In genomic region chrX:78960888-78961287, GRCh38 we compare ENCODE assay signal across 23 cellular contexts. TPM values are rescaled to one million over a fixed set of nuclear protein-coding genes. Genes with fewer than 3 reads are reported as not detected.
A peak's percentile ranks its signal among the peaks of the same experiment; 100 is the strongest.
DNase-seq lines count a peak whose midpoint lies in the region; ATAC-seq, FAIRE-seq and TF ChIP-seq lines count a peak whose summit lies in the region.
"Had no signal": no experiment of that assay in that cellular context is flagged by ENCODE, and none has a peak within 500 bp of the region (broad histone marks: within the 10 kb centered on the region; RNA-seq: fewer than 3 reads in every experiment).

No MANE protein-coding gene starts in this region.

- no peak for ATAC-seq in CD4-positive, alpha-beta T cell (ENCODE audit: poor library complexity)
- ATAC-seq in T-helper 17 cell (no peak), memory B cell (ENCODE audit: low read depth) (no peak)
- no peak for ATAC-seq in effector memory CD8-positive, alpha-beta T cell (replicated peaks)
- ATAC-seq: HCT116, K562 had no signal

- WGBS in thyroid gland, 2 donors, result 87 to 92% methylated on average over 6 to 8 of the region's 8 CpGs

- no peak overlapping the region for H3K4me3 ChIP-seq in thyroid gland (replicated peaks in 1 of 3)
- H3K4me3 ChIP-seq: BLaER1 treated with 17β-estradiol and CSF1 and Interleukin-3, amounts not matched to agents 10 nM and 100 nM; K562 had no signal

- POLR2A ChIA-PET in CD4-positive, alpha-beta T cell (lab: Charles Lee), result interaction anchor here (0.6 kb wide), 1 partner anchor 405 kb away, joined by 3 read pairs; no protein-coding TSS in a partner anchor

- H3K27me3 Mint-ChIP-seq in CD4-positive, alpha-beta T cell, result no peaks in the 10 kb centered on the region
- no peaks in the 10 kb centered on the region for H3K27me3 Mint-ChIP-seq in T-helper 17 cell
- H3K27me3 Mint-ChIP-seq in memory B cell, result no peaks in the 10 kb centered on the region
- no peaks in the 10 kb centered on the region for H3K27me3 Mint-ChIP-seq in effector memory CD8-positive, alpha-beta T cell
- H3K27me3 Mint-ChIP-seq: B cell had no signal

- peaks cover 0 to 3% of the 10 kb centered on the region in 2 donors for H3K4me1 ChIP-seq in thyroid gland

- DNase-seq in CD4-positive, alpha-beta T cell, result no peak
- no peak for DNase-seq in GM12892 (ENCODE audit: insufficient read length)
- DNase-seq in T-helper 17 cell, result no peak
- DNase-seq in memory B cell (ENCODE audit: low spot score in 2 of 2), result no peak
- no peak for DNase-seq in thyroid gland
- DNase-seq in effector memory CD8-positive, alpha-beta T cell, result no peak
- DNase-seq: CD8-positive, alpha-beta memory T cell; COR-L47; DMS 273 treated with DMSO at 0.1 percent for 48 hours; DMS53; DND-41; EL; GOT3; H7; HFFc6; IMR-90 had no signal

- peaks cover 8% of the 10 kb centered on the region for H3K9me3 Mint-ChIP-seq in CD4-positive, alpha-beta T cell
- no peaks in the 10 kb centered on the region for H3K9me3 Mint-ChIP-seq in memory B cell
- H3K9me3 Mint-ChIP-seq in effector memory CD8-positive, alpha-beta T cell, result no peaks in the 10 kb centered on the region

- no peak overlapping the region for H3K27ac ChIP-seq in CD4-positive, alpha-beta T cell (ENCODE audit: low read depth, low read length)
- no peak overlapping the region for H3K27ac ChIP-seq in thyroid gland
- H3K27ac ChIP-seq: BLaER1 treated with 17β-estradiol and CSF1 and Interleukin-3, amounts not matched to agents 10 nM and 100 nM had no signal

- intact Hi-C loops in CD4-positive, alpha-beta T cell (cut with DNase I, micrococcal nuclease), result no loop called here
- intact Hi-C loops in thyroid gland (cut with DNase I), result no loop called here

- H3K4me3 Mint-ChIP-seq in CD4-positive, alpha-beta T cell, result no peak overlapping the region
- H3K4me3 Mint-ChIP-seq in T-helper 17 cell (peak overlapping the region; percentile 43), memory B cell (no peak overlapping the region)
- H3K4me3 Mint-ChIP-seq in effector memory CD8-positive, alpha-beta T cell, result no peak overlapping the region
- H3K4me3 Mint-ChIP-seq: B cell; CD8-positive, alpha-beta memory T cell; HFFc6 had no signal

- H3K4me1 Mint-ChIP-seq in CD4-positive, alpha-beta T cell (ENCODE audit: low read depth), result peaks cover 81% of the 10 kb centered on the region
- H3K4me1 Mint-ChIP-seq in T-helper 17 cell, result peaks cover 32% of the 10 kb centered on the region
- peaks cover 40% of the 10 kb centered on the region for H3K4me1 Mint-ChIP-seq in memory B cell
- H3K4me1 Mint-ChIP-seq in effector memory CD8-positive, alpha-beta T cell (ENCODE audit: low read depth in 2 of 2), result peaks cover 32 to 58% of the 10 kb centered on the region in 2 donors

- peak overlapping the region; percentile 63 for H3K27ac Mint-ChIP-seq in CD4-positive, alpha-beta T cell
- peak overlapping the region; percentile 86 for H3K27ac Mint-ChIP-seq in T-helper 17 cell
- H3K27ac Mint-ChIP-seq in memory B cell, result peak overlapping the region; percentile 38
- no peak overlapping the region for H3K27ac Mint-ChIP-seq in effector memory CD8-positive, alpha-beta T cell
- H3K27ac Mint-ChIP-seq: HFFc6 had no signal

- TF ChIP-seq POLR2A in GM12892 (IDR thresholded peaks at IDR 0.05; ENCODE audit: low read depth, low read length), result peak; percentile 33; the same call in 1 of the 2 replicates
- no peak for TF ChIP-seq POLR2A in thyroid gland (IDR thresholded peaks at IDR 0.05)

- H3K36me3 ChIP-seq in thyroid gland, result no peaks in the 10 kb centered on the region
- H3K36me3 ChIP-seq: BLaER1 treated with 17β-estradiol and CSF1 and Interleukin-3, amounts not matched to agents 10 nM and 100 nM had no signal

- no peak for TF ChIP-seq CTCF in CD4-positive, alpha-beta T cell (IDR thresholded peaks at IDR 0.05)
- TF ChIP-seq CTCF in thyroid gland (IDR thresholded peaks at IDR 0.05), result no peak

- no peak for FAIRE-seq in GM12892 (lab: Jason Lieb, UNC)
- FAIRE-seq: HTR-8/SVneo, K562 had no signal

- H3K36me3 Mint-ChIP-seq in CD4-positive, alpha-beta T cell (ENCODE audit: low read depth), result peaks cover 90% of the 10 kb centered on the region
- H3K36me3 Mint-ChIP-seq in T-helper 17 cell (ENCODE audit: low read depth) (no peaks in the 10 kb centered on the region), memory B cell (peaks cover 36% of the 10 kb centered on the region)
- H3K36me3 Mint-ChIP-seq in effector memory CD8-positive, alpha-beta T cell (ENCODE audit: insufficient read depth), result peaks cover 25% of the 10 kb centered on the region

- no peaks in the 10 kb centered on the region for H3K27me3 ChIP-seq in CD4-positive, alpha-beta T cell (ENCODE audit: control insufficient read depth, insufficient read depth, low read length)
- no peaks in the 10 kb centered on the region for H3K27me3 ChIP-seq in thyroid gland

- no peaks in the 10 kb centered on the region for H3K9me3 ChIP-seq in CD4-positive, alpha-beta T cell (ENCODE audit: control insufficient read depth, low read length)
- H3K9me3 ChIP-seq in T-helper 17 cell (ENCODE audit: control insufficient read depth, low read length, poor library complexity, severe bottlenecking) (no peaks in the 10 kb centered on the region), thyroid gland (no peaks in the 10 kb centered on the region)

- CTCF ChIA-PET in CD4-positive, alpha-beta T cell (lab: Charles Lee), result no interaction called here

RNA-seq across cellular contexts. Expression of gene P2RY10, which starts 15.7 kb away (rescaled TPM):
- 10 to 100 TPM; 85.3 to 98.5 TPM for total RNA-seq in CD4-positive, alpha-beta T cell
- polyA plus RNA-seq in GM12892 (2012; ENCODE audit: missing spikeins), result 62.8 TPM
- 10 to 100 TPM; 70.4 to 78.4 TPM for total RNA-seq in T-helper 17 cell
- 1 to 10 TPM in 1 of 4 donors, under 1 TPM in 2, not detected in 1; 0.22 to 1.1 (median 0.78) TPM for total RNA-seq in thyroid gland
- total RNA-seq: A172, G401, H7, HFFc6, IMR-90 had no signal
- polyA plus RNA-seq: IMR-90, K562 had no signal

Comparison
In these comparisons a context has a peak if more than half of its experiments do, and no peak if none do; other contexts are left out.
1. H3K27ac Mint-ChIP-seq: peak in CD4-positive, alpha-beta T cell (single experiment), T-helper 17 cell (single experiment) and memory B cell (single experiment); none in effector memory CD8-positive, alpha-beta T cell (0 of 2).
2. RNA of gene P2RY10, which starts 15.7 kb away (total RNA-seq): 85.3 to 98.5 TPM in CD4-positive, alpha-beta T cell and 70.4 to 78.4 TPM in T-helper 17 cell; 0.22 to 1.1 TPM in thyroid gland; every median in the first group is over 10 times any median in the second.